In the genomic region with DNA sequence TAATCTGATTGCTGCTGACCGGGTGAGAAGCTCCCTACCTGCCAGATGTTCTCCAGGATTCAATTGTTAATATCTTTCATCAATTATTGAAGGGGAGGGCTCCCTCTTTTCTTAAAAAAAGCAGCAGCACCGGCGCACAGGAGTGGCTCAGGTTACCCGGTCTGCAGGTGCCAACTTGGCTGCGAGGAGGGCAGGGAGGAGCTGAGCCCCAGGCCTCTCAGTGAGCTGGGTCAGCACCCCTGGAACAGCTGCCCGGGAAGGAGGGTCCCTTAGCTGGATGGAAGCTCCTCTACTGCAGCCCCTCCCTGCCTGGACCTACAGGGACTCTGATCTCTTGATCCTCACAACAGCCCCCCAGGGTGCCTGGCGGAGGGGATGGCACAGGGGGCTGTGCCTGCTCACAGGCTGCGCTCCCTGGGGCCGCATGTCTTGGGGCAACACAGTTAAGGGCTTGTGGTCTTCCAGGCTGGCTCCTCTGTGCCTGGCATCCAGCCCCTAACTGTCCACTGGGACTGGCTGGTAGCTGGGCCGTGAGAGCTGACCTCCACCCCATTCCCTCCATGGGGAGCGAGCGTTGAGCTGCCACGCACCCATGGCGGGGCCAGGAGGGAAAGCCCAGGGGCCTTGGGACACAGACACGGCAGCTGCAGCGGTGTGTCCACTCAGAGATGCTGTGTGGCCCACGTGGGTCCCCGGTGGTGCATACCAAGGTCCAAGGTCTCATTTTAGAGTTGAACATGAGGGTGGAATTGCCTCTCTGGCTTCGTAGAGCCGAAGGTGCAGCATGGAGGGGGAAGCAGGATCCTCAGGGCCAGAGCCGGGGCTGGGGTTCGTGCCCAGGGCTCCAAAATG, we compare ENCODE assay signal across 26 cellular contexts. TPM values are rescaled to one million over a fixed set of nuclear protein-coding genes. Genes with fewer than 3 reads are reported as not detected.
"Had no signal": no experiment of that assay in that cellular context is flagged by ENCODE, and none has a peak within 500 bp of the region (broad histone marks: within the 10 kb centered on the region; RNA-seq: fewer than 3 reads in every experiment).

No MANE protein-coding gene starts in this region.

- DNase-seq: activated CD4-positive, alpha-beta T cell treated with anti-CD3 and anti-CD28 coated beads for 1 hour; activated CD4-positive, alpha-beta T cell treated with anti-CD3 and anti-CD28 coated beads, Interleukin-2, amount 50 U/mL, for 1 hour; activated CD8-positive, alpha-beta memory T cell treated with anti-CD3 and anti-CD28 coated beads for 24 hours; activated CD8-positive, alpha-beta memory T cell treated with anti-CD3 and anti-CD28 coated beads, Interleukin-2, amount 50 U/mL, for 4 hours; activated T-cell treated with anti-CD3 and anti-CD28 coated beads, Interleukin-2, amount 50 U/mL, for 24 hours; colonic mucosa; esophagus squamous epithelium; gastrocnemius medialis; islet precursor cell; left cardiac atrium; psoas muscle; stimulated activated CD4-positive, alpha-beta T cell treated with anti-CD3 and anti-CD28 coated beads, Interleukin-12 subunit alpha, Interleukin-12 subunit beta, amount 100 ng/mL, for 4 hours; stimulated activated CD4-positive, alpha-beta T cell treated with anti-CD3 and anti-CD28 coated beads, Interleukin-4, amount 100 ng/mL, for 4 hours; substantia nigra; thyroid gland; upper lobe of right lung had no signal

- H3K4me3 ChIP-seq: colonic mucosa, esophagus squamous epithelium, gastrocnemius medialis, heart left ventricle, pancreas, psoas muscle, thyroid gland, upper lobe of right lung had no signal

- FAIRE-seq: pancreas had no signal

- H3K27ac ChIP-seq: colonic mucosa, esophagus squamous epithelium, gastrocnemius medialis, heart left ventricle, pancreas, psoas muscle, thyroid gland, upper lobe of right lung, VCaP had no signal

- H3K4me1 ChIP-seq: colonic mucosa, gastrocnemius medialis, heart left ventricle, pancreas, psoas muscle, upper lobe of right lung had no signal

- H3K9me3 ChIP-seq: colonic mucosa, esophagus squamous epithelium, gastrocnemius medialis, heart left ventricle, pancreas, psoas muscle, thyroid gland, upper lobe of right lung had no signal

- H3K36me3 ChIP-seq: colonic mucosa, esophagus squamous epithelium, gastrocnemius medialis, heart left ventricle, pancreas, thyroid gland, upper lobe of right lung had no signal

- H3K27me3 ChIP-seq: pancreas, thyroid gland had no signal

- ATAC-seq: activated naive CD4-positive, alpha-beta T cell treated with anti-CD3 and anti-CD28 coated beads, Interleukin-2, amount 50 U/mL, for 72 hours; activated T-helper 17 cell treated with anti-CD3 and anti-CD28 coated beads, Interleukin-2, amount 50 U/mL, for 72 hours; gastrocnemius medialis; heart left ventricle; left cardiac atrium; pancreas; psoas muscle; upper lobe of right lung had no signal

RNA-seq across cellular contexts. Expression of gene LHX3, which starts 57.7 kb away (rescaled TPM):
- total RNA-seq: bronchial epithelial cell; colonic mucosa; endodermal cell; esophagus squamous epithelium; gastrocnemius medialis; heart left ventricle; left cardiac atrium; myocyte; pancreas; psoas muscle; skeletal muscle tissue; T-helper 2 cell treated with Interferon-gamma antibody and Interleukin-4, amounts not matched to agents 100 ng/mL and 5 ng/mL, for 36 hours; thyroid gland; upper lobe of right lung had no signal
- polyA plus RNA-seq: heart left ventricle, pancreas, psoas muscle had no signal
